13 cellular contexts compared by ENCODE assay signal in genomic region chr6:70317799-70318198, GRCh38. TPM values are rescaled to one million over a fixed set of nuclear protein-coding genes. Genes with fewer than 3 reads are reported as not detected.
"Had no signal": no experiment of that assay in that cellular context is flagged by ENCODE, and none has a peak within 500 bp of the region (broad histone marks: within the 10 kb centered on the region; RNA-seq: fewer than 3 reads in every experiment).

No MANE protein-coding gene starts in this region.

RNA-seq across cellular contexts. Expression of gene COL9A1, which starts 14.9 kb away (rescaled TPM):
- total RNA-seq: activated B cell treated with CpG ODN at 0.5 μM for 24 hours; activated CD4-positive, alpha-beta memory T cell treated with anti-CD3 and anti-CD28 coated beads for 36 hours; activated CD4-positive, alpha-beta memory T cell treated with anti-CD3 and anti-CD28 coated beads, Interleukin-2, amount 10 ng/mL, durations not matched to agents 7 days and 5 days; activated CD4-positive, alpha-beta T cell treated with anti-CD3 and anti-CD28 coated beads for 36 hours; activated CD4-positive, alpha-beta T cell treated with anti-CD3 and anti-CD28 coated beads, Interleukin-2, amount 10 ng/mL, durations not matched to agents 24 days and 14 days; activated CD4-positive, alpha-beta T cell treated with anti-CD3 and anti-CD28 coated beads, Interleukin-2, amount 10 ng/mL, durations not matched to agents 7 days and 5 days; activated CD8-positive, alpha-beta memory T cell treated with anti-CD3 and anti-CD28 coated beads for 36 hours; activated CD8-positive, alpha-beta memory T cell treated with anti-CD3 and anti-CD28 coated beads, Interleukin-2, amount 10 ng/mL, durations not matched to agents 7 days and 5 days; activated CD8-positive, alpha-beta T cell treated with anti-CD3 and anti-CD28 coated beads for 36 hours; activated CD8-positive, alpha-beta T cell treated with anti-CD3 and anti-CD28 coated beads, Interleukin-2, amount 10 ng/mL, durations not matched to agents 7 days and 5 days; T-helper 1 cell treated with Interleukin-12 subunit alpha and Interleukin-12 subunit beta and Interleukin-4 antibody, amounts not matched to agents 30 ng/mL and 1 ng/mL, for 36 hours; T-helper 17 cell; T-helper 2 cell treated with Interferon-gamma antibody and Interleukin-4, amounts not matched to agents 100 ng/mL and 5 ng/mL, for 36 hours had no signal
